ENCODE assay signal across 20 cellular contexts in genomic region chr3:9260305-9260704, GRCh38.
"Had no signal": no experiment of that assay in that cellular context is flagged by ENCODE, and none has a peak within 500 bp of the region (broad histone marks: within the 10 kb centered on the region; RNA-seq: fewer than 3 reads in every experiment).

No MANE protein-coding gene starts in this region.

- H3K4me1 ChIP-seq: foreskin keratinocyte, spleen, tibial artery, upper lobe of left lung, uterus had no signal

- H3K27me3 ChIP-seq: foreskin keratinocyte, hepatocyte, spleen, tibial artery, upper lobe of left lung, uterus had no signal

- ATAC-seq: foreskin keratinocyte; left lobe of liver; naive thymus-derived CD4-positive, alpha-beta T cell; sciatic nerve; stimulated activated memory B cell treated with anti-CD40 and anti-IgM and Interleukin-4, amounts not matched to agents 10 μg/mL and 1 μg/mL and 100 μg/mL, for 72 hours had no signal

- H3K36me3 ChIP-seq: spleen, tibial artery, upper lobe of left lung, uterus had no signal

- H3K9me3 ChIP-seq: uterus had no signal

- H3K27ac ChIP-seq: foreskin keratinocyte, hepatocyte, spleen, tibial artery, upper lobe of left lung, uterus had no signal

- H3K4me3 ChIP-seq: hepatocyte, spleen, tibial artery, upper lobe of left lung, uterus had no signal

- DNase-seq: effector CD4-positive, alpha-beta T cell; endodermal cell; erythroblast; foreskin keratinocyte; head of caudate nucleus; islet precursor cell; mammary epithelial cell; naive thymus-derived CD4-positive, alpha-beta T cell; nephron progenitor cell; spleen; stimulated activated CD4-positive, alpha-beta T cell treated with anti-CD3 and anti-CD28 coated beads, Interleukin-15, amount 100 ng/mL, for 24 hours; stimulated activated CD4-positive, alpha-beta T cell treated with anti-CD3 and anti-CD28 coated beads, Interleukin-1b, Interleukin-23, amount 100 ng/mL, for 48 hours; stimulated activated CD4-positive, alpha-beta T cell treated with anti-CD3 and anti-CD28 coated beads, Interleukin-4, amount 100 ng/mL, for 24 hours; tibial artery; upper lobe of left lung; uterus had no signal
